Comparison of ENCODE assay signal across 32 cellular contexts in genomic region chr5:86447362-86447761, GRCh38.
"Had no signal": no experiment of that assay in that cellular context is flagged by ENCODE, and none has a peak within 500 bp of the region (broad histone marks: within the 10 kb centered on the region; RNA-seq: fewer than 3 reads in every experiment).

No MANE protein-coding gene starts in this region.

- H3K27me3 ChIP-seq: adrenal gland, ascending aorta, cardiac muscle cell had no signal

- H3K4me1 ChIP-seq: adrenal gland, ascending aorta had no signal

- FAIRE-seq: bronchial epithelial cell, TTC549 had no signal

- DNase-seq: activated B cell treated with CpG ODN at 0.5 μM for 24 hours; activated CD4-positive, alpha-beta memory T cell treated with anti-CD3 and anti-CD28 coated beads for 36 hours; activated CD4-positive, alpha-beta T cell treated with anti-CD3 and anti-CD28 coated beads for 4 hours; activated CD4-positive, alpha-beta T cell treated with anti-CD3 and anti-CD28 coated beads, Interleukin-2, amount 10 ng/mL, durations not matched to agents 24 days and 14 days; activated CD4-positive, alpha-beta T cell treated with anti-CD3 and anti-CD28 coated beads, Interleukin-2, amount 50 U/mL, for 1 hour; activated CD4-positive, alpha-beta T cell treated with anti-CD3 and anti-CD28 coated beads, Interleukin-2, amount 50 U/mL, for 4 hours; activated CD4-positive, CD25-positive, alpha-beta regulatory T cell treated with anti-CD3 and anti-CD28 coated beads, Interleukin-2, amount 50 U/mL, for 72 hours; activated CD8-positive, alpha-beta memory T cell treated with anti-CD3 and anti-CD28 coated beads, Interleukin-2, amount 50 U/mL, for 4 hours; activated CD8-positive, alpha-beta T cell treated with anti-CD3 and anti-CD28 coated beads for 36 hours; activated effector memory CD4-positive, alpha-beta T cell treated with anti-CD3 and anti-CD28 coated beads, Interleukin-2, amount 50 U/mL, for 16 hours; activated gamma-delta T cell treated with Interleukin-2 at 50 U/mL for 16 hours; activated naive CD4-positive, alpha-beta T cell; activated naive CD4-positive, alpha-beta T cell treated with anti-CD3 and anti-CD28 coated beads for 36 hours; activated naive CD4-positive, alpha-beta T cell treated with anti-CD3 and anti-CD28 coated beads, Interleukin-2, amount 50 U/mL, for 16 hours; activated naive CD8-positive, alpha-beta T cell treated with anti-CD3 and anti-CD28 coated beads for 36 hours; activated T-cell treated with anti-CD3 and anti-CD28 coated beads for 4 hours; activated T-cell treated with anti-CD3 and anti-CD28 coated beads, Interleukin-2, amount 50 U/mL, for 1 hour; activated T-cell treated with anti-CD3 and anti-CD28 coated beads, Interleukin-2, amount 50 U/mL, for 4 hours; activated T-cell treated with anti-CD3 and anti-CD28 coated beads, Interleukin-2, amount 50 U/mL, for 72 hours; adrenal gland; amniotic stem cell; anterior cingulate cortex; caudate nucleus; cerebellar nuclear complex; T-helper 1 cell; T-helper 2 cell; T-helper 9 cell had no signal

- H3K4me3 ChIP-seq: adrenal gland, ascending aorta, cardiac muscle cell had no signal

- H3K36me3 ChIP-seq: adrenal gland, ascending aorta, cardiac muscle cell had no signal

- H3K9me3 ChIP-seq: adrenal gland, ascending aorta had no signal

- H3K27ac ChIP-seq: adrenal gland, ascending aorta, cardiac muscle cell, VCaP had no signal
